In the genomic region with DNA sequence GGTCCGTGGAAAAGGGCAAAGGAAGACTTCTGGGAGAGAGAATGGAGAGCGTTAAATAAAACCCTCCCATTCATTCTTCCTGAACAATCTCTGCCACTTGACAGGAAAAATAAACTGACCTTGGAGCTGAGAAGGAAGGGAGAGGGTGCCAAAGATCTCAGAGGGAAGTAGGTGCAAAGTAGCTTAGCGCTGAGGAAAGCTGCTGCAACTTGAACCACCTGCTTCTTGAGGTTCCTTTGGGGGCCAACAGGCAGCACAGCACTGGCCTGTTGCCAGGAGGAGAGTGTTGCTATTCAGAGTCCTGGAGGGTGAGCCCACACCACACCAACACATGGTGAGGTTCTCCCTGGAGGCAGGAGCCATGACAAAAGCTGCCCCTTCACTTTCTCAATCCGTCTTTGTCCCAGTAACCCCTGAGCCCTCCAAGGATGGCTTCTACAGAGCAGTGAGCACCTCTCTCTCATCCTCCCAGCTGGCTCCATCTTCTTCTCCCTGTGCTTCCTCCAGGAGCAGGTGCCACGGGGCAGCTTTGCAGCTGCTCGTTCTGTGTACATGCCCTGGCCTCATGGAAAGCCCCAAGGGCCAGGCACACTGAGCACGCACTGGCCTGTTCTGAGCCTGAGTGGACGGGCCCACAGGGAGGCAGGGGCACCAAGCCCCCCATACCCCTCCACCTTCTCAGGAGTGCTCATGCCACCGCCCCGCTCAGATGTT, we compare ENCODE assay signal across 10 cellular contexts.
DNase-seq lines count a peak whose midpoint lies in the region; ATAC-seq and TF ChIP-seq lines count a peak whose summit lies in the region.
"Had no signal": no experiment of that assay in that cellular context is flagged by ENCODE, and none has a peak within 500 bp of the region (broad histone marks: within the 10 kb centered on the region; RNA-seq: fewer than 3 reads in every experiment).

No MANE protein-coding gene starts in this region.

- no peaks in the 10 kb centered on the region for H3K27me3 ChIP-seq in Panc1 (ENCODE audit: control insufficient read depth, insufficient read depth, low read length)
- no peaks in the 10 kb centered on the region for H3K27me3 ChIP-seq in layer of hippocampus (ENCODE audit: control insufficient read depth, insufficient read depth, low read length)

- no peak overlapping the region for H3K4me3 Mint-ChIP-seq in activated CD8-positive, alpha-beta T cell treated with anti-CD3 and anti-CD28 coated beads, Interleukin-2, amount 10 ng/mL, durations not matched to agents 7 days and 5 days

- no peaks in the 10 kb centered on the region for H3K4me1 ChIP-seq in Panc1 (ENCODE audit: control insufficient read depth, insufficient read depth, low read length)

- no peaks in the 10 kb centered on the region for H3K36me3 Mint-ChIP-seq in activated CD8-positive, alpha-beta T cell treated with anti-CD3 and anti-CD28 coated beads, Interleukin-2, amount 10 ng/mL, durations not matched to agents 7 days and 5 days (ENCODE audit: low read depth)

- DNase-seq in DMS79 (lab: John Stamatoyannopoulos, UW) (peak; percentile 87), NCI-H1105 (lab: John Stamatoyannopoulos, UW) (peak; percentile 6), Panc1 (ENCODE audit: low read depth, low spot score) (no peak), HPDE6-E6E7 (ENCODE audit: extremely low spot score) (no peak)
- no peak for DNase-seq in activated CD8-positive, alpha-beta T cell treated with anti-CD3 and anti-CD28 coated beads, Interleukin-2, amount 10 ng/mL, durations not matched to agents 7 days and 5 days
- DNase-seq: esophagus squamous epithelium, left cardiac atrium had no signal

- TF ChIP-seq CTCF in Panc1 (IDR thresholded peaks at IDR 0.05), result no peak

- no peaks in the 10 kb centered on the region for H3K9me3 Mint-ChIP-seq in activated CD8-positive, alpha-beta T cell treated with anti-CD3 and anti-CD28 coated beads, Interleukin-2, amount 10 ng/mL, durations not matched to agents 7 days and 5 days (ENCODE audit: insufficient read depth)

- H3K4me1 Mint-ChIP-seq in activated CD8-positive, alpha-beta T cell treated with anti-CD3 and anti-CD28 coated beads, Interleukin-2, amount 10 ng/mL, durations not matched to agents 7 days and 5 days (ENCODE audit: low read depth), result peaks cover 3% of the 10 kb centered on the region

- no peaks in the 10 kb centered on the region for H3K9me3 ChIP-seq in Panc1 (ENCODE audit: control insufficient read depth, insufficient read depth, low read depth, low read length)
- H3K9me3 ChIP-seq: esophagus squamous epithelium had no signal

- H3K27ac ChIP-seq in Panc1 (ENCODE audit: low read length) (no peak overlapping the region), layer of hippocampus (ENCODE audit: low read depth, low read length) (peak overlapping the region; percentile 13)
- H3K27ac ChIP-seq: esophagus squamous epithelium had no signal

- no peaks in the 10 kb centered on the region for H3K27me3 Mint-ChIP-seq in activated CD8-positive, alpha-beta T cell treated with anti-CD3 and anti-CD28 coated beads, Interleukin-2, amount 10 ng/mL, durations not matched to agents 7 days and 5 days (ENCODE audit: low read depth)
- H3K27me3 Mint-ChIP-seq: progenitor cell of endocrine pancreas had no signal

- no peak overlapping the region for H3K27ac Mint-ChIP-seq in activated CD8-positive, alpha-beta T cell treated with anti-CD3 and anti-CD28 coated beads, Interleukin-2, amount 10 ng/mL, durations not matched to agents 7 days and 5 days
- H3K27ac Mint-ChIP-seq: progenitor cell of endocrine pancreas had no signal

- no peak overlapping the region for H3K4me3 ChIP-seq in Panc1 (ENCODE audit: low read depth in 2 of 2, low read length in 2 of 2)
- H3K4me3 ChIP-seq: esophagus squamous epithelium had no signal

- in situ Hi-C loops in Panc1 (cut with HindIII; ENCODE audit: low pct_unique_long_range_greater_than_20kb, low sequenced_read_pairs), result no loop called here

- peak; percentile 49 for ATAC-seq in Panc1
- no peak for ATAC-seq in GM21717 (IDR thresholded peaks at IDR 0.05; ENCODE audit: unreplicated experiment)
- ATAC-seq in activated CD8-positive, alpha-beta T cell treated with anti-CD3 and anti-CD28 coated beads, Interleukin-2, amount 10 ng/mL, durations not matched to agents 7 days and 5 days, result no peak

- POLR2A ChIA-PET in Panc1 (lab: Charles Lee), result no interaction called here
- POLR2A ChIA-PET in activated CD8-positive, alpha-beta T cell treated with anti-CD3 and anti-CD28 coated beads, Interleukin-2, amount 10 ng/mL, durations not matched to agents 7 days and 5 days (lab: Charles Lee), result interaction anchor here (0.8 kb wide), 1 partner anchor 61 kb away, joined by 3 read pairs; no protein-coding TSS in a partner anchor

- no peaks in the 10 kb centered on the region for H3K36me3 ChIP-seq in Panc1 (ENCODE audit: control insufficient read depth, insufficient read depth, low read length)
- H3K36me3 ChIP-seq: esophagus squamous epithelium had no signal

- no TSS peak for BruUV-seq in Panc1 (replicated peaks; lab: Mats Ljungman, UMichigan)

- intact Hi-C loops in Panc1 (cut with micrococcal nuclease; ENCODE audit: unreplicated experiment), result loop anchor here (1.0 kb wide), 1 partner anchor 54 kb away; no protein-coding TSS in a partner anchor

- CTCF ChIA-PET in Panc1 (lab: Charles Lee), result interaction anchor here (0.5 to 2.1 kb wide), 6 partner anchors 25 to 89 kb away, joined by 3 to 22 read pairs (median 7); no protein-coding TSS in a partner anchor
- CTCF ChIA-PET in activated CD8-positive, alpha-beta T cell treated with anti-CD3 and anti-CD28 coated beads, Interleukin-2, amount 10 ng/mL, durations not matched to agents 7 days and 5 days (lab: Charles Lee), result interaction anchor here (0.7 to 2.2 kb wide), 4 partner anchors 8 to 60 kb away, joined by 3 to 43 read pairs (median 10); no protein-coding TSS in a partner anchor

Comparison
In these comparisons a context has a peak if more than half of its experiments do, and no peak if none do; other contexts are left out.
1. DNase-seq: peak in DMS79 (single experiment) and NCI-H1105 (single experiment); none in Panc1 (single experiment), HPDE6-E6E7 (single experiment) and activated CD8-positive, alpha-beta T cell treated with anti-CD3 and anti-CD28 coated beads, Interleukin-2, amount 10 ng/mL, durations not matched to agents 7 days and 5 days (single experiment).